23 cellular contexts compared by ENCODE assay signal in the genomic region with DNA sequence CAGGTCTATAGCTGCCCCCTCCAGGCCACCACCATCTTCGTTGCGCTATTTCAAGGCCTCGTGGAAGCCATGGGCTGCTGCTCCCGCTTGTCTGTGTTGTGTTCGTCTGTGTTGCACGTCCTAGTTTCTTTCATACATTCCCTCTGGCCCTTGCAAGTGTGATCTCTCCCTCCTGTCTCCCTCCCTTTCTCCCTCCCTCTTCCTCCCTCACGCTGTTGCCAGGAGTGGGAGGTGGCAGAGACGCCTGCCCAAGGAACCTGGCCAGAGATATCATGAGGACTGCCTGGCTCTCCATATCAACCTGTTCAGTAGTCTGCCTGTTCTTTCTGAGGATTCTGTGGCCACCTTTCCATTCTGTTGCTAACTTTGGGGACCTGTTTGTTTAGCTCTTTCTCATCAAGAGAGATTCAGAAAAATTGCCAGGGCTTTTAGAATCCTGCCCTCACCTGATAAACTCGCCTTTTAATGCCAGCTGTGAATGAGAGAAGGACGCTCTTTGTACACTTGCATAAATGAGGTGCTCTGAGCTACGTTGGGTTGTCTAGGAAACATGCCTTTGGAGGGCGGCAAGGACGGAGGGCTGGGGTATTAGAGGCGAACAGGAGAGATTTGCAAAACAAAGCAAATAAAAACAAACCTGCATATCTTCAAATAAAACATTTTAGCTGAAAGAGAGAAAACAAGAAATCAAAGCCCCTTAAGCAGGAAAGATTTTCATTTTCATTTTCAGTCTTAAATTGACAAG.
A peak's percentile ranks its signal among the peaks of the same experiment; 100 is the strongest.
DNase-seq lines count a peak whose midpoint lies in the region; ATAC-seq and TF ChIP-seq lines count a peak whose summit lies in the region.
"Had no signal": no experiment of that assay in that cellular context is flagged by ENCODE, and none has a peak within 500 bp of the region (broad histone marks: within the 10 kb centered on the region; RNA-seq: fewer than 3 reads in every experiment).

No MANE protein-coding gene starts in this region.

- peaks cover 15% of the 10 kb centered on the region for H3K36me3 Mint-ChIP-seq in activated CD8-positive, alpha-beta T cell treated with anti-CD3 and anti-CD28 coated beads, Interleukin-2, amount 10 ng/mL, durations not matched to agents 7 days and 5 days (ENCODE audit: low read depth)
- H3K36me3 Mint-ChIP-seq in activated CD8-positive, alpha-beta T cell treated with anti-CD3 and anti-CD28 coated beads for 36 hours (ENCODE audit: low read depth) = peaks cover 13% of the 10 kb centered on the region
- H3K36me3 Mint-ChIP-seq in endothelial cell (ENCODE audit: low read depth, unreplicated experiment) = peaks cover 21% of the 10 kb centered on the region

- peak overlapping the region; percentile 2 for H3K27ac Mint-ChIP-seq in activated CD8-positive, alpha-beta T cell treated with anti-CD3 and anti-CD28 coated beads, Interleukin-2, amount 10 ng/mL, durations not matched to agents 7 days and 5 days
- H3K27ac Mint-ChIP-seq in activated CD8-positive, alpha-beta T cell treated with anti-CD3 and anti-CD28 coated beads for 36 hours = no peak overlapping the region
- peak overlapping the region; percentile 53 for H3K27ac Mint-ChIP-seq in endothelial cell (ENCODE audit: unreplicated experiment)

- H4K20me1 ChIP-seq in IMR-90 (ENCODE audit: insufficient read depth, low read length) (0 out of 2 replicates have a peak, but pooled peaks cover 5% of the 10 kb centered on the region), osteoblast (ENCODE audit: insufficient read depth, low read length) (peaks cover 13% of the 10 kb centered on the region)

- H3K4me3 ChIP-seq in IMR-90 (ENCODE audit: insufficient read depth, low read depth, low read length) = no peak overlapping the region
- H3K4me3 ChIP-seq in osteoblast (ENCODE audit: insufficient read depth, low read length) = no peak overlapping the region
- H3K4me3 ChIP-seq: dorsolateral prefrontal cortex, heart right ventricle, mucosa of descending colon, tibial nerve had no signal

- H3K9me3 ChIP-seq in IMR-90 (ENCODE audit: control insufficient read depth, insufficient read depth, low read length) (no peaks in the 10 kb centered on the region), osteoblast (ENCODE audit: low read depth, low read length) (no peaks in the 10 kb centered on the region)
- H3K9me3 ChIP-seq: heart right ventricle, mucosa of descending colon, tibial nerve had no signal

- no peak for TF ChIP-seq RAD21 in IMR-90 (IDR thresholded peaks at IDR 0.05; ENCODE audit: low read length)

- H2BK20ac ChIP-seq in IMR-90 (ENCODE audit: low read depth, low read length) = no peak overlapping the region

- peaks cover 8% of the 10 kb centered on the region for H3K9me1 ChIP-seq in IMR-90 (ENCODE audit: insufficient read depth, low read length)

- H4K5ac ChIP-seq in IMR-90 (ENCODE audit: low read depth, low read length) = no peak overlapping the region

- H3K27ac ChIP-seq in IMR-90 (ENCODE audit: insufficient read depth, low read length) (no peak overlapping the region), osteoblast (ENCODE audit: low read depth, low read length) (no peak overlapping the region)
- H3K27ac ChIP-seq: dorsolateral prefrontal cortex, epithelial cell of prostate, heart right ventricle, tibial nerve had no signal

- H2BK5ac ChIP-seq in IMR-90 (ENCODE audit: low read depth, low read length, poor library complexity, severe bottlenecking) = no peak overlapping the region

- in situ Hi-C loops in IMR-90 (cut with MboI; ENCODE audit: low sequenced_read_pairs) = no loop called here

- no peak for ATAC-seq in activated CD8-positive, alpha-beta T cell treated with anti-CD3 and anti-CD28 coated beads, Interleukin-2, amount 10 ng/mL, durations not matched to agents 7 days and 5 days
- no peak for ATAC-seq in activated CD8-positive, alpha-beta T cell treated with anti-CD3 and anti-CD28 coated beads for 36 hours
- ATAC-seq in IMR-90 (ENCODE audit: low read depth) (no peak), GM18517 (IDR thresholded peaks at IDR 0.05; ENCODE audit: unreplicated experiment) (no peak)
- ATAC-seq: heart right ventricle; HepG2; mucosa of descending colon; stimulated activated naive CD8-positive, alpha-beta T cell treated with anti-CD3 and anti-CD28 coated beads, Interleukin-15, amount 100 ng/mL, for 72 hours had no signal

- BruUV-seq in IMR-90 (replicated peaks; lab: Mats Ljungman, UMichigan) = no TSS peak

- no peak overlapping the region for H3K9ac ChIP-seq in IMR-90 (ENCODE audit: low read depth, low read length)

- H3K14ac ChIP-seq in IMR-90 (replicated peaks; ENCODE audit: low read depth, low read length) = no peak overlapping the region

- no peak overlapping the region for H2AK5ac ChIP-seq in IMR-90 (ENCODE audit: low read depth, low read length)

- no peak overlapping the region for H3K56ac ChIP-seq in IMR-90 (ENCODE audit: extremely low read depth, insufficient read depth, low read length)

- H3K4me2 ChIP-seq in IMR-90 (ENCODE audit: low read depth, low read length) (no peak overlapping the region), osteoblast (ENCODE audit: insufficient read depth, low read length) (no peak overlapping the region)

- intact Hi-C loops in activated CD8-positive, alpha-beta T cell treated with anti-CD3 and anti-CD28 coated beads for 36 hours (cut with micrococcal nuclease) = no loop called here
- intact Hi-C loops in IMR-90 (cut with micrococcal nuclease) = no loop called here

- H3K23ac ChIP-seq in IMR-90 (ENCODE audit: low read depth, low read length) = no peak overlapping the region

- H3K4me1 ChIP-seq in IMR-90 (ENCODE audit: control insufficient read depth, insufficient read depth, low read length) (no peaks in the 10 kb centered on the region), osteoblast (ENCODE audit: insufficient read depth, low read length) (no peaks in the 10 kb centered on the region)

- H3K36me3 ChIP-seq in IMR-90 (ENCODE audit: control insufficient read depth, insufficient read depth, low read length) (peaks cover 9% of the 10 kb centered on the region; the same call in 1 of the 2 replicates), osteoblast (ENCODE audit: insufficient read depth, low read length) (no peaks in the 10 kb centered on the region)

- dilution Hi-C loops in IMR-90 (cut with HindIII; ENCODE audit: low sequenced_read_pairs, unreplicated experiment) = no loop called here

- WGBS in IMR-90 (ENCODE audit: extremely low coverage in 2 of 2, insufficient read length in 1 of 2), 2 experiments = 100% methylated on average over 4 of the region's 14 CpGs; no CpG with 5 or more reads in 1 of the 2 experiments

- POLR2A ChIA-PET in activated CD8-positive, alpha-beta T cell treated with anti-CD3 and anti-CD28 coated beads, Interleukin-2, amount 10 ng/mL, durations not matched to agents 7 days and 5 days (lab: Charles Lee) = no interaction called here
- POLR2A ChIA-PET in activated CD8-positive, alpha-beta T cell treated with anti-CD3 and anti-CD28 coated beads for 36 hours (lab: Charles Lee) = no interaction called here
- POLR2A ChIA-PET in IMR-90 (lab: Charles Lee; ENCODE audit: unreplicated experiment) = no interaction called here

- peaks cover 2% of the 10 kb centered on the region for H3K4me1 Mint-ChIP-seq in activated CD8-positive, alpha-beta T cell treated with anti-CD3 and anti-CD28 coated beads, Interleukin-2, amount 10 ng/mL, durations not matched to agents 7 days and 5 days (ENCODE audit: low read depth)
- H3K4me1 Mint-ChIP-seq in activated CD8-positive, alpha-beta T cell treated with anti-CD3 and anti-CD28 coated beads for 36 hours (ENCODE audit: low read depth) = peaks cover 9% of the 10 kb centered on the region
- H3K4me1 Mint-ChIP-seq in endothelial cell (ENCODE audit: unreplicated experiment) = peaks cover 6% of the 10 kb centered on the region

- H2BK15ac ChIP-seq in IMR-90 (ENCODE audit: low read depth, low read length) = no peak overlapping the region

- H2BK120ac ChIP-seq in IMR-90 (ENCODE audit: low read depth, low read length) = no peak overlapping the region

- H3K79me2 ChIP-seq in osteoblast (ENCODE audit: insufficient read depth, low read length) = no peaks in the 10 kb centered on the region

- H3K4me3 Mint-ChIP-seq in activated CD8-positive, alpha-beta T cell treated with anti-CD3 and anti-CD28 coated beads, Interleukin-2, amount 10 ng/mL, durations not matched to agents 7 days and 5 days = no peak overlapping the region
- no peak overlapping the region for H3K4me3 Mint-ChIP-seq in activated CD8-positive, alpha-beta T cell treated with anti-CD3 and anti-CD28 coated beads for 36 hours
- H3K4me3 Mint-ChIP-seq in endothelial cell (ENCODE audit: unreplicated experiment) = no peak overlapping the region
- H3K4me3 Mint-ChIP-seq: stimulated activated naive CD8-positive, alpha-beta T cell treated with anti-CD3 and anti-CD28 coated beads, Interleukin-15, amount 100 ng/mL, for 72 hours had no signal

- no peak overlapping the region for H3K18ac ChIP-seq in IMR-90 (ENCODE audit: low read depth, low read length)

- H3K9me3 Mint-ChIP-seq in activated CD8-positive, alpha-beta T cell treated with anti-CD3 and anti-CD28 coated beads, Interleukin-2, amount 10 ng/mL, durations not matched to agents 7 days and 5 days (ENCODE audit: insufficient read depth) = no peaks in the 10 kb centered on the region
- no peaks in the 10 kb centered on the region for H3K9me3 Mint-ChIP-seq in activated CD8-positive, alpha-beta T cell treated with anti-CD3 and anti-CD28 coated beads for 36 hours
- H3K9me3 Mint-ChIP-seq in endothelial cell (ENCODE audit: unreplicated experiment) = peaks cover 4% of the 10 kb centered on the region
- H3K9me3 Mint-ChIP-seq: stimulated activated naive CD8-positive, alpha-beta T cell treated with anti-CD3 and anti-CD28 coated beads, Interleukin-15, amount 100 ng/mL, for 72 hours had no signal

- no peaks in the 10 kb centered on the region for H3K27me3 ChIP-seq in IMR-90 (ENCODE audit: control insufficient read depth, insufficient read depth, low read length)
- H3K27me3 ChIP-seq in osteoblast (ENCODE audit: insufficient read depth, low read length) = no peaks in the 10 kb centered on the region
- H3K27me3 ChIP-seq: dorsolateral prefrontal cortex, heart right ventricle, tibial nerve had no signal

- no peaks in the 10 kb centered on the region for H3K27me3 Mint-ChIP-seq in activated CD8-positive, alpha-beta T cell treated with anti-CD3 and anti-CD28 coated beads, Interleukin-2, amount 10 ng/mL, durations not matched to agents 7 days and 5 days (ENCODE audit: low read depth)
- no peaks in the 10 kb centered on the region for H3K27me3 Mint-ChIP-seq in activated CD8-positive, alpha-beta T cell treated with anti-CD3 and anti-CD28 coated beads for 36 hours
- no peaks in the 10 kb centered on the region for H3K27me3 Mint-ChIP-seq in endothelial cell (ENCODE audit: unreplicated experiment)
- H3K27me3 Mint-ChIP-seq: stimulated activated naive CD8-positive, alpha-beta T cell treated with anti-CD3 and anti-CD28 coated beads, Interleukin-15, amount 100 ng/mL, for 72 hours had no signal

- peak overlapping the region; percentile 22 for H2AK9ac ChIP-seq in IMR-90 (replicated peaks; ENCODE audit: low read depth, low read length, poor library complexity)

- H3K79me1 ChIP-seq in IMR-90 (ENCODE audit: low read depth in 1 of 2, low read length in 2 of 2) = peaks cover 4 to 27% of the 10 kb centered on the region in 2 experiments

- CTCF ChIA-PET in activated CD8-positive, alpha-beta T cell treated with anti-CD3 and anti-CD28 coated beads, Interleukin-2, amount 10 ng/mL, durations not matched to agents 7 days and 5 days (lab: Charles Lee) = no interaction called here
- CTCF ChIA-PET in activated CD8-positive, alpha-beta T cell treated with anti-CD3 and anti-CD28 coated beads for 36 hours (lab: Charles Lee) = no interaction called here
- CTCF ChIA-PET in IMR-90 (lab: Yijun Ruan, JAX) = interaction anchor here (0.6 kb wide), 1 partner anchor 10 kb away, joined by 3 read pairs; no protein-coding TSS in a partner anchor

- H4K91ac ChIP-seq in IMR-90 (ENCODE audit: insufficient read depth, low read depth, low read length) = no peak overlapping the region

- H2AFZ ChIP-seq in IMR-90 (replicated peaks; ENCODE audit: low read length, poor library complexity) (no peak overlapping the region), osteoblast (ENCODE audit: low read length) (no peak overlapping the region)

- DNase-seq in activated CD8-positive, alpha-beta T cell treated with anti-CD3 and anti-CD28 coated beads, Interleukin-2, amount 10 ng/mL, durations not matched to agents 7 days and 5 days = no peak
- no peak for DNase-seq in activated CD8-positive, alpha-beta T cell treated with anti-CD3 and anti-CD28 coated beads for 36 hours
- no peak for DNase-seq in IMR-90
- no peak for DNase-seq in endothelial cell (ENCODE audit: low spot score)
- DNase-seq in osteoblast (ENCODE audit: insufficient read length, low spot score, missing footprints) = peak; percentile 27
- DNase-seq in SW480 (ENCODE audit: low spot score) = no peak
- no peak for DNase-seq in stimulated activated CD4-positive, alpha-beta T cell treated with anti-CD3 and anti-CD28 coated beads, Interleukin-1b, Interleukin-23, amount 100 ng/mL, for 48 hours
- DNase-seq: activated CD4-positive, alpha-beta T cell treated with anti-CD3 and anti-CD28 coated beads for 48 hours; activated gamma-delta T cell; AML-193; caudate nucleus; dorsolateral prefrontal cortex; heart right ventricle; mucosa of descending colon; NCI-H1092; NCI-H1930; retina; SHP77; stimulated activated naive CD8-positive, alpha-beta T cell treated with anti-CD3 and anti-CD28 coated beads, Interleukin-15, amount 100 ng/mL, for 72 hours had no signal

- TF ChIP-seq CTCF in activated CD8-positive, alpha-beta T cell treated with anti-CD3 and anti-CD28 coated beads for 36 hours (IDR thresholded peaks at IDR 0.05) = no peak
- TF ChIP-seq CTCF in IMR-90 (conservative IDR thresholded peaks at IDR 0.05; ENCODE audit: low read depth, low read length) (no peak), endothelial cell (IDR thresholded peaks at IDR 0.05; ENCODE audit: unreplicated experiment) (no peak), osteoblast (IDR thresholded peaks at IDR 0.05; ENCODE audit: extremely low read depth, low read depth, low read length) (no peak)

- TF ChIP-seq POLR2A in IMR-90 (IDR thresholded peaks at IDR 0.05; ENCODE audit: low read depth, low read length) = no peak

- H3K4ac ChIP-seq in IMR-90 (ENCODE audit: low read depth, low read length) = no peak overlapping the region

- no peak overlapping the region for H4K8ac ChIP-seq in IMR-90 (ENCODE audit: low read depth in 2 of 2, low read length in 2 of 2)
